In the genomic region with DNA sequence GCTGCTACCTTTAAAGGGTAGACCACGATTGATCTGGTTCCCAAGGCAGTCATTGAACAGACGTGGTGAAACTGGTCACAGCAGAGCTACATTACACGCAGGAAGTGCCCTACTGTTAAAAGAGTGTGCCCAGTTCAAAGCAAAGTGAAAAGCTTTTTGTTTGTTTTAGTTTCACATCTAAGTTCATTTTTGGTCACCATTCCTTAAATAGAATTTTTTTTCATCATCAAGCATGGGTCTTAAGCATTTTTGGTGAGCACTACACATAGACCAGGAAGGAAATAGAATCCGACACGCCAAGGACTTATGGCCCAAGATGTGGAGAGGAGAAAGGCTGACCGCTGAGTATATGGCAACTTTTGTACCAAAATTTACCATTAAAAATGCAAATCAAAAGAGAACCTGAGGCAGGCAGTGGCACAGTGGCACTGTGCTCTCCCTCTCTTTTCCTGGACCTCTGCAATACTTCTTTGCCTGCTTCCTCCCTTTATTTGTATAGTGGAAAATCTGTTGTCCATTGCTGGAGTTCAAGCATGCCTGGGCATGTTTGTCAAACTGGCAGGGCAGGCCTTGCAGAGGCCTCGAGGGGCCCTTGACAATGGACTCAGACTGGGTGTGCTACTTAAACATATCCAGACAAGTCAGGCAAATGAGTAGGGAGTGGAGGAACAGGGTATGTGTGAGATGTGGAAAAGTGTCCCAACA, we compare ENCODE assay signal across 9 cellular contexts. TPM values are rescaled to one million over a fixed set of nuclear protein-coding genes. Genes with fewer than 3 reads are reported as not detected.
DNase-seq lines count a peak whose midpoint lies in the region; ATAC-seq, FAIRE-seq and TF ChIP-seq lines count a peak whose summit lies in the region.
"Had no signal": no experiment of that assay in that cellular context is flagged by ENCODE, and none has a peak within 500 bp of the region (broad histone marks: within the 10 kb centered on the region; RNA-seq: fewer than 3 reads in every experiment).

No MANE protein-coding gene starts in this region.

- no peak overlapping the region for H3K4me3 Mint-ChIP-seq in activated naive CD8-positive, alpha-beta T cell treated with anti-CD3 and anti-CD28 coated beads, Interleukin-2, amount 50 U/mL, for 24 hours
- H3K4me3 Mint-ChIP-seq in stimulated activated naive B cell treated with anti-CD40 and anti-IgM and Interleukin-4, amounts not matched to agents 10 μg/mL and 1 μg/mL and 100 μg/mL, for 72 hours, result no peak overlapping the region
- no peak overlapping the region for H3K4me3 Mint-ChIP-seq in activated T-helper 1 cell treated with anti-CD3 and anti-CD28 coated beads, Interleukin-12 subunit alpha, Interleukin-12 subunit beta, Interleukin-2, Interleukin-4 antibody, amounts not matched to agents 30 ng/mL and 10 ng/mL and 1 ng/mL, durations not matched to agents 14 hours and 24 hours and 36 hours
- H3K4me3 Mint-ChIP-seq: dendritic cell treated with granulocyte-macrophage colony-stimulating factor and Interleukin-4, amounts not matched to agents 40 ng/mL and 50 ng/mL, for 4 days had no signal

- DNase-seq in GM12891 (ENCODE audit: insufficient read length, low spot score) (no peak), LHCN-M2 (ENCODE audit: low read depth) (peak; percentile 20), ACHN (no peak), NCI-H1092 treated with DMSO at 0.1 percent for 48 hours (lab: John Stamatoyannopoulos, UW) (no peak)
- no peak for DNase-seq in activated naive CD8-positive, alpha-beta T cell treated with anti-CD3 and anti-CD28 coated beads, Interleukin-2, amount 50 U/mL, for 24 hours
- no peak for DNase-seq in stimulated activated naive B cell treated with anti-CD40 and anti-IgM and Interleukin-4, amounts not matched to agents 10 μg/mL and 1 μg/mL and 100 μg/mL, for 72 hours
- no peak for DNase-seq in activated T-helper 1 cell treated with anti-CD3 and anti-CD28 coated beads, Interleukin-12 subunit alpha, Interleukin-12 subunit beta, Interleukin-2, Interleukin-4 antibody, amounts not matched to agents 30 ng/mL and 10 ng/mL and 1 ng/mL, durations not matched to agents 14 hours and 24 hours and 36 hours (ENCODE audit: low spot score)

- ATAC-seq in GM21619 (IDR thresholded peaks at IDR 0.05; ENCODE audit: unreplicated experiment), result peak; percentile 45
- ATAC-seq in activated naive CD8-positive, alpha-beta T cell treated with anti-CD3 and anti-CD28 coated beads, Interleukin-2, amount 50 U/mL, for 24 hours, result peak; percentile 35
- peak; percentile 28 to 38 for ATAC-seq in stimulated activated naive B cell treated with anti-CD40 and anti-IgM and Interleukin-4, amounts not matched to agents 10 μg/mL and 1 μg/mL and 100 μg/mL, for 72 hours (replicated peaks)

- TF ChIP-seq POLR2A in GM12891 (IDR thresholded peaks at IDR 0.05; ENCODE audit: low read depth, low read length), result no peak; the same call in 1 of the 2 replicates

- peaks cover 40% of the 10 kb centered on the region for H3K4me1 Mint-ChIP-seq in activated naive CD8-positive, alpha-beta T cell treated with anti-CD3 and anti-CD28 coated beads, Interleukin-2, amount 50 U/mL, for 24 hours
- H3K4me1 Mint-ChIP-seq in stimulated activated naive B cell treated with anti-CD40 and anti-IgM and Interleukin-4, amounts not matched to agents 10 μg/mL and 1 μg/mL and 100 μg/mL, for 72 hours, result peaks cover 26 to 53% of the 10 kb centered on the region in 2 donors
- H3K4me1 Mint-ChIP-seq in activated T-helper 1 cell treated with anti-CD3 and anti-CD28 coated beads, Interleukin-12 subunit alpha, Interleukin-12 subunit beta, Interleukin-2, Interleukin-4 antibody, amounts not matched to agents 30 ng/mL and 10 ng/mL and 1 ng/mL, durations not matched to agents 14 hours and 24 hours and 36 hours (ENCODE audit: low read depth), result peaks cover 33% of the 10 kb centered on the region

- FAIRE-seq in GM12891 (lab: Jason Lieb, UNC), result peak; percentile 71

- peak overlapping the region; percentile 40 for H3K27ac Mint-ChIP-seq in activated naive CD8-positive, alpha-beta T cell treated with anti-CD3 and anti-CD28 coated beads, Interleukin-2, amount 50 U/mL, for 24 hours
- H3K27ac Mint-ChIP-seq in stimulated activated naive B cell treated with anti-CD40 and anti-IgM and Interleukin-4, amounts not matched to agents 10 μg/mL and 1 μg/mL and 100 μg/mL, for 72 hours, result peak overlapping the region; percentile 83
- no peak overlapping the region for H3K27ac Mint-ChIP-seq in activated T-helper 1 cell treated with anti-CD3 and anti-CD28 coated beads, Interleukin-12 subunit alpha, Interleukin-12 subunit beta, Interleukin-2, Interleukin-4 antibody, amounts not matched to agents 30 ng/mL and 10 ng/mL and 1 ng/mL, durations not matched to agents 14 hours and 24 hours and 36 hours
- H3K27ac Mint-ChIP-seq: dendritic cell treated with granulocyte-macrophage colony-stimulating factor and Interleukin-4, amounts not matched to agents 40 ng/mL and 50 ng/mL, for 4 days had no signal

- H3K9me3 Mint-ChIP-seq in activated naive CD8-positive, alpha-beta T cell treated with anti-CD3 and anti-CD28 coated beads, Interleukin-2, amount 50 U/mL, for 24 hours, result no peaks in the 10 kb centered on the region
- no peaks in the 10 kb centered on the region for H3K9me3 Mint-ChIP-seq in stimulated activated naive B cell treated with anti-CD40 and anti-IgM and Interleukin-4, amounts not matched to agents 10 μg/mL and 1 μg/mL and 100 μg/mL, for 72 hours
- no peaks in the 10 kb centered on the region for H3K9me3 Mint-ChIP-seq in activated T-helper 1 cell treated with anti-CD3 and anti-CD28 coated beads, Interleukin-12 subunit alpha, Interleukin-12 subunit beta, Interleukin-2, Interleukin-4 antibody, amounts not matched to agents 30 ng/mL and 10 ng/mL and 1 ng/mL, durations not matched to agents 14 hours and 24 hours and 36 hours
- H3K9me3 Mint-ChIP-seq: dendritic cell treated with granulocyte-macrophage colony-stimulating factor and Interleukin-4, amounts not matched to agents 40 ng/mL and 50 ng/mL, for 4 days had no signal

- no peaks in the 10 kb centered on the region for H3K36me3 Mint-ChIP-seq in activated naive CD8-positive, alpha-beta T cell treated with anti-CD3 and anti-CD28 coated beads, Interleukin-2, amount 50 U/mL, for 24 hours (ENCODE audit: low read depth)
- H3K36me3 Mint-ChIP-seq in stimulated activated naive B cell treated with anti-CD40 and anti-IgM and Interleukin-4, amounts not matched to agents 10 μg/mL and 1 μg/mL and 100 μg/mL, for 72 hours, result no peaks in the 10 kb centered on the region
- no peaks in the 10 kb centered on the region for H3K36me3 Mint-ChIP-seq in activated T-helper 1 cell treated with anti-CD3 and anti-CD28 coated beads, Interleukin-12 subunit alpha, Interleukin-12 subunit beta, Interleukin-2, Interleukin-4 antibody, amounts not matched to agents 30 ng/mL and 10 ng/mL and 1 ng/mL, durations not matched to agents 14 hours and 24 hours and 36 hours (ENCODE audit: low read depth)

- intact Hi-C loops in activated T-helper 1 cell treated with anti-CD3 and anti-CD28 coated beads, Interleukin-12 subunit alpha, Interleukin-12 subunit beta, Interleukin-2, Interleukin-4 antibody, amounts not matched to agents 30 ng/mL and 10 ng/mL and 1 ng/mL, durations not matched to agents 14 hours and 24 hours and 36 hours (cut with micrococcal nuclease), result loop anchor here (5.0 to 10.0 kb wide), 2 partner anchors 385 to 447 kb away; a partner anchor contains a TSS

- H3K27me3 Mint-ChIP-seq in activated naive CD8-positive, alpha-beta T cell treated with anti-CD3 and anti-CD28 coated beads, Interleukin-2, amount 50 U/mL, for 24 hours, result no peaks in the 10 kb centered on the region
- no peaks in the 10 kb centered on the region for H3K27me3 Mint-ChIP-seq in stimulated activated naive B cell treated with anti-CD40 and anti-IgM and Interleukin-4, amounts not matched to agents 10 μg/mL and 1 μg/mL and 100 μg/mL, for 72 hours
- peaks cover 3% of the 10 kb centered on the region for H3K27me3 Mint-ChIP-seq in activated T-helper 1 cell treated with anti-CD3 and anti-CD28 coated beads, Interleukin-12 subunit alpha, Interleukin-12 subunit beta, Interleukin-2, Interleukin-4 antibody, amounts not matched to agents 30 ng/mL and 10 ng/mL and 1 ng/mL, durations not matched to agents 14 hours and 24 hours and 36 hours (ENCODE audit: insufficient read depth)
- H3K27me3 Mint-ChIP-seq: dendritic cell treated with granulocyte-macrophage colony-stimulating factor and Interleukin-4, amounts not matched to agents 40 ng/mL and 50 ng/mL, for 4 days had no signal

- in situ Hi-C loops in ACHN (cut with HindIII; ENCODE audit: low pct_ligation_motif_present, low pct_unique_long_range_greater_than_20kb, low sequenced_read_pairs), result no loop called here

TF ChIP-seq in GM12891, 5 proteins besides CTCF, POLR2A, EP300 and RAD21:
- no peak for TF ChIP-seq POLR2AphosphoS5 (IDR thresholded peaks at IDR 0.05; ENCODE audit: low read depth, low read length)
- 0 out of 2 replicates have a peak, but pooled peaks have one; percentile 15 for TF ChIP-seq SPI1 (IDR thresholded peaks at IDR 0.05; ENCODE audit: low read depth, low read length)

RNA-seq across cellular contexts. Expression of a gene that starts 42.6 kb away (rescaled TPM):
- 339 TPM for polyA plus RNA-seq in GM12891 (2012; ENCODE audit: low read depth, missing spikeins)
- 42.4 and 67.6 TPM in 2 replicates for total RNA-seq in LHCN-M2 (2014; rRNA removed)
- 352 TPM for polyA plus RNA-seq in LHCN-M2 (2012)
- total RNA-seq in activated T-helper 1 cell treated with anti-CD3 and anti-CD28 coated beads, Interleukin-12 subunit alpha, Interleukin-12 subunit beta, Interleukin-2, Interleukin-4 antibody, amounts not matched to agents 30 ng/mL and 10 ng/mL and 1 ng/mL, durations not matched to agents 14 hours and 24 hours and 36 hours, result 326 and 333 TPM in 2 replicates
